In the genomic region with DNA sequence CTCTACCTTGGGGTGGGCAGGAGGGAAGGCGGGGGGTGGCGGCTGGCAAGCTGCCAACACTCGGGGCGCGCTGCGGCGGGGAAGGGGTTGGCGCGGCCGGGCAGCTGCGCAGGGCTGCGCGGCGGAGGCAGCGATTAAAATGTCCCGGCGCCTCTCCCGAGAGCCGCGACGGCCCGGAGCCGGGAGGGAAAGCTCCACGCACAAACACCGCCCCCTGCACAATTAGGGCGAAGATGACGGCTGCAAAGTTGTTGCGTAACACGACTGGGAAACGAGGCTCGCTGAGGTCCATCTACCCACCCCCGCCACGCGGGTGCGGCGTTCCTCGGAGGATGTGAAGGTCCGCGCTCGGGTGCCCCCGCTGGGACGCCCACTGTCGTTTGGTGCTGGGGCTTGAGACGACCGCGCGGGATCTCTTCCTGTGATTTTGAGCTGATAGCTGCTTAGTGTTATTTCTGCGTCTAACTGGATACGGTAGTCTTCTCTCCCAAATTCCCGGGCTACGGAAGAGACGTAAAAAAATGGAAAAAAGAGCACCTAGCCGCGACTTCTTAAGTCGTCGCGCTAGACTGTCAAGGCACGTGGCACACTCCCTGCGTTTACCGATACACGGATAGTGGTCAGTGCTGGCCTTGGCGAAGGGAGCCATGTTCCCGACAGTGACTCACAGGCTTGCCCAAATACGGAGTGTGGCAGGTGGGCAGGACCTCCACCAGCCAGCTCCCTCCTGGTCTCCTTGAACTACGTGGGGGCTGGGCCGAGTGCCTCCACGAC, we compare ENCODE assay signal across 8 cellular contexts. TPM values are rescaled to one million over a fixed set of nuclear protein-coding genes. Genes with fewer than 3 reads are reported as not detected.
DNase-seq lines count a peak whose midpoint lies in the region; ATAC-seq lines count a peak whose summit lies in the region.

No MANE protein-coding gene starts in this region.

- H3K4me1 ChIP-seq in mucosa of rectum (ENCODE audit: control insufficient read depth in 2 of 2, insufficient read depth in 2 of 2, low read length in 2 of 2): peaks cover 24 to 25% of the 10 kb centered on the region in 2 donors

- in situ Hi-C loops in G401 (cut with HindIII; ENCODE audit: low sequenced_read_pairs): no loop called here

- H3K27ac ChIP-seq in mucosa of rectum (ENCODE audit: low read depth in 2 of 2, low read length in 2 of 2): peak overlapping the region; percentile 85 to 90

- H3K9ac ChIP-seq in mucosa of rectum (ENCODE audit: low read depth in 1 of 2, low read length in 2 of 2): peak overlapping the region; percentile 64 to 87

- H3K36me3 Mint-ChIP-seq in activated T-cell treated with anti-CD3 and anti-CD28 coated beads, Interleukin-2, amount 50 U/mL, for 4 hours (ENCODE audit: insufficient read depth): peaks cover 4% of the 10 kb centered on the region

- H3K9me3 ChIP-seq in mucosa of rectum (ENCODE audit: control insufficient read depth in 2 of 2, low read length in 2 of 2): no peaks in the 10 kb centered on the region

- peak; percentile 70 for DNase-seq in G401 (ENCODE audit: low spot score)
- peak; percentile 25 for DNase-seq in NOMO-1 treated with dmso at 0.1 percent for 144 hours (lab: John Stamatoyannopoulos, UW; ENCODE audit: unreplicated experiment)
- DNase-seq in activated T-cell treated with anti-CD3 and anti-CD28 coated beads, Interleukin-2, amount 50 U/mL, for 4 hours: peak; percentile 68
- DNase-seq in stimulated activated CD8-positive, alpha-beta memory T cell treated with anti-CD3 and anti-CD28 coated beads, Interleukin-7, amount 100 ng/mL, for 4 hours (ENCODE audit: low read depth in 2 of 2): peak; percentile 59 to 72

- H3K27me3 Mint-ChIP-seq in activated T-cell treated with anti-CD3 and anti-CD28 coated beads, Interleukin-2, amount 50 U/mL, for 4 hours (ENCODE audit: low read depth): peaks cover 25% of the 10 kb centered on the region

- peak overlapping the region; percentile 61 to 74 for H3K4me3 ChIP-seq in mucosa of rectum (ENCODE audit: low read length in 2 of 2)

- peaks cover 0 to 5% of the 10 kb centered on the region in 2 donors for H3K27me3 ChIP-seq in mucosa of rectum (ENCODE audit: control insufficient read depth in 2 of 2, insufficient read depth in 2 of 2, low read length in 2 of 2)

- H3K9me3 Mint-ChIP-seq in activated T-cell treated with anti-CD3 and anti-CD28 coated beads, Interleukin-2, amount 50 U/mL, for 4 hours: no peaks in the 10 kb centered on the region

- peak overlapping the region; percentile 90 for H3K4me3 Mint-ChIP-seq in activated T-cell treated with anti-CD3 and anti-CD28 coated beads, Interleukin-2, amount 50 U/mL, for 4 hours

- ATAC-seq in HG02642 (IDR thresholded peaks at IDR 0.05; ENCODE audit: poor library complexity, unreplicated experiment) (peak; percentile 14), esophagus mucosa (peak; percentile 63), GM18873 (IDR thresholded peaks at IDR 0.05; ENCODE audit: low FRiP score, unreplicated experiment) (no peak)
- ATAC-seq in activated T-cell treated with anti-CD3 and anti-CD28 coated beads, Interleukin-2, amount 50 U/mL, for 4 hours: peak; percentile 23 to 27

- H3K36me3 ChIP-seq in mucosa of rectum (ENCODE audit: control insufficient read depth in 2 of 2, insufficient read depth in 2 of 2, low read length in 2 of 2): no peaks in the 10 kb centered on the region

- peaks cover 54% of the 10 kb centered on the region for H3K4me1 Mint-ChIP-seq in activated T-cell treated with anti-CD3 and anti-CD28 coated beads, Interleukin-2, amount 50 U/mL, for 4 hours (ENCODE audit: low read depth)

RNA-seq across cellular contexts. Expression of gene NFIL3, which starts 1.0 kb away (rescaled TPM):
- 0.10 and 0.92 TPM in 2 replicates for total RNA-seq in G401 (2014; rRNA removed; shearing (Covaris generic))
- 10 to 100 TPM; 47.8 to 64.3 (median 61.2) TPM for total RNA-seq in activated T-cell treated with anti-CD3 and anti-CD28 coated beads, Interleukin-2, amount 50 U/mL, for 4 hours
- 19.4 TPM for total RNA-seq in esophagus mucosa

Comparison
In these comparisons a context has a peak if more than half of its experiments do, and no peak if none do; other contexts are left out.
1. RNA of gene NFIL3, which starts 1.0 kb away (total RNA-seq): 47.8 to 64.3 TPM in activated T-cell treated with anti-CD3 and anti-CD28 coated beads, Interleukin-2, amount 50 U/mL, for 4 hours and 19.4 TPM in esophagus mucosa (single experiment); 0.10 to 0.92 TPM in G401; every median in the first group is over 10 times any median in the second.
2. Peak in every context shown above with its lines, with median percentiles within 50 percentile points of each other: DNase-seq.